ENCODE assay signal across 20 cellular contexts in the genomic region with DNA sequence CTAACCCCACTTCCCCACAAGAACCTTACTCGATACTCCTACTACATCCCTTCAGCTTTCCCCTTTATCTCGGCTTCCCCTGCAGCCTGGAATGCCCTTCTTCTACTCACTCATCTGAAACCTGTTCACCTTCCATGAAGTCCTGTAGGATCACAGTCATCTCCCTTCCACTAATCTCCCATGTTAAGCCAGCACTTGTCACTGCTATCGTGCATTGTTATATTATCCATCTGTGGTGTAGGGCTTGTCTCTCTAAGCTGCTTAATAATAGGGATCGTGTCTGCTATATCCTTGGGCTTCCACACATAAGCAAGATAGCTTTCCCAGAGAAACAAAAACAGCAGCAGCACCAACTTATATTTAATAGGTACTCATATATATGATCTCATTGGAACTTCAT. TPM values are rescaled to one million over a fixed set of nuclear protein-coding genes. Genes with fewer than 3 reads are reported as not detected.
"Had no signal": no experiment of that assay in that cellular context is flagged by ENCODE, and none has a peak within 500 bp of the region (broad histone marks: within the 10 kb centered on the region; RNA-seq: fewer than 3 reads in every experiment).

No MANE protein-coding gene starts in this region.

- H3K36me3 ChIP-seq: heart left ventricle, left lung, neural progenitor cell, ovary, right lobe of liver, spleen, thyroid gland had no signal

- H3K36me3 Mint-ChIP-seq: neural progenitor cell, WTC11 had no signal

- H3K27me3 ChIP-seq: neural progenitor cell, ovary, right lobe of liver, thyroid gland had no signal

- ATAC-seq: activated CD4-positive, alpha-beta T cell treated with anti-CD3 and anti-CD28 coated beads for 36 hours; heart left ventricle; left lung; right lobe of liver; stimulated activated naive B cell treated with anti-CD40 and anti-IgM and Interleukin-4, amounts not matched to agents 10 μg/mL and 1 μg/mL and 100 μg/mL, for 72 hours; WTC11 had no signal

- H3K27ac Mint-ChIP-seq: activated CD4-positive, alpha-beta T cell treated with anti-CD3 and anti-CD28 coated beads for 36 hours; activated naive CD8-positive, alpha-beta T cell; endodermal cell; neural progenitor cell; stimulated activated naive B cell treated with anti-CD40 and anti-IgM and Interleukin-4, amounts not matched to agents 10 μg/mL and 1 μg/mL and 100 μg/mL, for 72 hours; T-helper 2 cell treated with Interferon-gamma antibody and Interleukin-4, amounts not matched to agents 5 μg/mL and 100 μg/mL, for 36 hours; WTC11 had no signal

- DNase-seq: activated CD4-positive, alpha-beta T cell treated with anti-CD3 and anti-CD28 coated beads for 36 hours; activated CD4-positive, alpha-beta T cell treated with anti-CD3 and anti-CD28 coated beads, Interleukin-2, amount 50 U/mL, for 48 hours; dorsolateral prefrontal cortex; endodermal cell; foreskin melanocyte; heart left ventricle; left lung; midbrain; ovary; right lobe of liver; spleen; stimulated activated naive B cell treated with anti-CD40 and anti-IgM and Interleukin-4, amounts not matched to agents 10 μg/mL and 1 μg/mL and 100 μg/mL, for 72 hours; thyroid gland had no signal

- H2AFZ ChIP-seq: neural progenitor cell had no signal

- H3K4me1 ChIP-seq: neural progenitor cell, right lobe of liver had no signal

- H3K4me3 ChIP-seq: dorsolateral prefrontal cortex, heart left ventricle, left lung, neural progenitor cell, ovary, right lobe of liver, spleen, thyroid gland had no signal

- H3K9me3 Mint-ChIP-seq: endodermal cell; T-helper 2 cell treated with Interferon-gamma antibody and Interleukin-4, amounts not matched to agents 5 μg/mL and 100 μg/mL, for 36 hours had no signal

- H3K9ac ChIP-seq: neural progenitor cell had no signal

- H3K27ac ChIP-seq: dorsolateral prefrontal cortex, heart left ventricle, left lung, neural progenitor cell, ovary, right lobe of liver, spleen, thyroid gland had no signal

- H3K9me3 ChIP-seq: heart left ventricle, left lung, ovary, right lobe of liver, spleen, thyroid gland had no signal

- H3K4me1 Mint-ChIP-seq: endodermal cell, neural progenitor cell had no signal

- H3K4me2 ChIP-seq: neural progenitor cell had no signal

- H3K4me3 Mint-ChIP-seq: activated CD4-positive, alpha-beta T cell treated with anti-CD3 and anti-CD28 coated beads for 36 hours; activated naive CD8-positive, alpha-beta T cell; endodermal cell; neural progenitor cell; stimulated activated naive B cell treated with anti-CD40 and anti-IgM and Interleukin-4, amounts not matched to agents 10 μg/mL and 1 μg/mL and 100 μg/mL, for 72 hours; T-helper 2 cell treated with Interferon-gamma antibody and Interleukin-4, amounts not matched to agents 5 μg/mL and 100 μg/mL, for 36 hours; WTC11 had no signal

RNA-seq across cellular contexts. Expression of a gene that starts 48.1 kb away (rescaled TPM):
- total RNA-seq: endodermal cell, lung microvascular endothelial cell, pulmonary artery endothelial cell, WTC11 had no signal

RNA-seq across cellular contexts. Expression of a gene that starts 53.4 kb away (rescaled TPM):
- total RNA-seq: activated CD4-positive, alpha-beta T cell treated with anti-CD3 and anti-CD28 coated beads for 36 hours; cardiac septum; endodermal cell; lung microvascular endothelial cell; WTC11 had no signal
